In genomic region chr20:4034664-4035063, GRCh38 we compare ENCODE assay signal across 1 cellular context.
A peak's percentile ranks its signal among the peaks of the same experiment; 100 is the strongest.
TF ChIP-seq lines count a peak whose summit lies in the region.
"Not testable (repeated sequence)": the region's sequence is repeated elsewhere in the genome, so short reads cannot be mapped to it uniquely, and the experiment has no call there.

No MANE protein-coding gene starts in this region.

TF ChIP-seq in K562, 482 proteins besides CTCF, POLR2A, EP300 and RAD21:
- TF ChIP-seq ID3, NR4A1 (CRISPR knock-in tag; IDR thresholded peaks at IDR 0.05): not testable (repeated sequence)
- TF ChIP-seq ID3 (tag; IDR thresholded peaks at IDR 0.05) (peak; percentile 51; the same call in 1 of the 2 replicates), CXXC5 (CRISPR knock-in tag; IDR thresholded peaks at IDR 0.05) (0 out of 2 replicates have a peak, but pooled peaks have one; percentile 14), ZNF239 (CRISPR knock-in tag; IDR thresholded peaks at IDR 0.05) (peak; percentile 39; the same call in 1 of the 2 replicates), DMBX1 (CRISPR knock-in tag; IDR thresholded peaks at IDR 0.05; ENCODE audit: borderline replicate concordance) (peak; percentile 46; the same call in 1 of the 2 replicates), KLF6 (CRISPR knock-in tag; IDR thresholded peaks at IDR 0.05; ENCODE audit: borderline replicate concordance) (peak; percentile 53; the same call in 1 of the 2 replicates), ZNF592 (IDR thresholded peaks at IDR 0.05) (peak; percentile 71), NR4A1 (tag; IDR thresholded peaks at IDR 0.05) (0 out of 2 replicates have a peak, but pooled peaks have one; percentile 38), SMAD4 (CRISPR knock-in tag; conservative IDR thresholded peaks at IDR 0.05) (peak; percentile 49; the same call in 1 of the 2 replicates)
